ENCODE assay signal across 13 cellular contexts in the genomic region with DNA sequence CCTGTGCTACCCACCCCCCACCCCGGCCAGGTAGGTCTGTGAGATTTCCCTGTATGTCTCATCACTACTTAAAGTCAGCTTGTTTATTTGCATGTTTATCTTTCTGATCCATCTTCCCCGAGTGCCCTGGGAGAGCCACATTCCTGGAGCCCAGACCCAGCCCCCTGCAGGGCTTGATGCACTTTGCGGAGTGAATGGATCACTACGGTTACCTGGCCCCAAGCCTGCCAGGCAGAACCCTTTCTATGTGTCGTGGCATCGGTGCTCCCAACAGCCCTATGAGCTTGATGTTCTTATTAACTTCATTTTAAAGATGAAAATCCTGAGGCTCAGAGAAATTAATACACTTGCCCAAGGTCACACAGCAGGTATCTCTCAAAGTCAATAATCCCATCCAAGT. TPM values are rescaled to one million over a fixed set of nuclear protein-coding genes. Genes with fewer than 3 reads are reported as not detected.
DNase-seq lines count a peak whose midpoint lies in the region; ATAC-seq and TF ChIP-seq lines count a peak whose summit lies in the region.
"Had no signal": no experiment of that assay in that cellular context is flagged by ENCODE, and none has a peak within 500 bp of the region (broad histone marks: within the 10 kb centered on the region; RNA-seq: fewer than 3 reads in every experiment).

No MANE protein-coding gene starts in this region.

- peaks cover 0 to 5% (median 0%) of the 10 kb centered on the region in 11 experiments; a peak in 4 of 22 replicates for H3K9me3 ChIP-seq in BLaER1 treated with 17β-estradiol and CSF1 and Interleukin-3, amounts not matched to agents 10 nM and 100 nM (replicated peaks in 1 of 11)
- no peaks in the 10 kb centered on the region for H3K9me3 ChIP-seq in CD8-positive, alpha-beta T cell (ENCODE audit: low read length)
- H3K9me3 ChIP-seq: pancreas had no signal

- H3K4me1 Mint-ChIP-seq in CD8-positive, alpha-beta T cell (ENCODE audit: low read depth): peaks cover 5% of the 10 kb centered on the region

- H3K27ac Mint-ChIP-seq in CD8-positive, alpha-beta T cell: no peak overlapping the region

- peak overlapping the region; percentile 44 to 78 (median 66); a peak in 21 of 22 replicates for H3K9ac ChIP-seq in BLaER1 treated with 17β-estradiol and CSF1 and Interleukin-3, amounts not matched to agents 10 nM and 100 nM

- H3K36me3 ChIP-seq in BLaER1 treated with 17β-estradiol and CSF1 and Interleukin-3, amounts not matched to agents 10 nM and 100 nM: no peaks in the 10 kb centered on the region
- no peaks in the 10 kb centered on the region for H3K36me3 ChIP-seq in CD8-positive, alpha-beta T cell (ENCODE audit: insufficient read depth, low read length)
- H3K36me3 ChIP-seq: pancreas had no signal

- peak overlapping the region; percentile 63 to 93 (median 83) for H3K27ac ChIP-seq in BLaER1 treated with 17β-estradiol and CSF1 and Interleukin-3, amounts not matched to agents 10 nM and 100 nM
- H3K27ac ChIP-seq in CD8-positive, alpha-beta T cell (ENCODE audit: low read depth, low read length): no peak overlapping the region

- no peaks in the 10 kb centered on the region for H3K9me3 Mint-ChIP-seq in CD8-positive, alpha-beta T cell

- no peaks in the 10 kb centered on the region for H3K36me3 Mint-ChIP-seq in CD8-positive, alpha-beta T cell

- peak; percentile 20 for DNase-seq in H4 (ENCODE audit: low spot score)
- DNase-seq in SW480 (ENCODE audit: low spot score): peak; percentile 62
- peak; percentile 95 for DNase-seq in kidney tubule cell (ENCODE audit: low spot score)
- no peak for DNase-seq in CD8-positive, alpha-beta T cell
- DNase-seq: Calu3; GOT3; NCI-H1417 treated with DMSO at 0.1 percent for 48 hours; stimulated activated naive CD8-positive, alpha-beta T cell treated with anti-CD3 and anti-CD28 coated beads, Interleukin-15, Interleukin-2, amounts not matched to agents 100 U/mL and 50 U/mL, for 24 hours had no signal

- peak overlapping the region in 5 of 10 experiments; percentile 8 to 57 (median 28); a peak in 4 of 20 replicates for H3K4me3 ChIP-seq in BLaER1 treated with 17β-estradiol and CSF1 and Interleukin-3, amounts not matched to agents 10 nM and 100 nM
- H3K4me3 ChIP-seq in CD8-positive, alpha-beta T cell (ENCODE audit: low read depth, low read length): no peak overlapping the region
- H3K4me3 ChIP-seq: pancreas had no signal

- H3K27me3 Mint-ChIP-seq in CD8-positive, alpha-beta T cell (ENCODE audit: low read depth): peaks cover 4% of the 10 kb centered on the region

- H3K4me3 Mint-ChIP-seq in CD8-positive, alpha-beta T cell: no peak overlapping the region

- intact Hi-C loops in CD8-positive, alpha-beta T cell (cut with DNase I, micrococcal nuclease): no loop called here

- ATAC-seq in HG03469 (IDR thresholded peaks at IDR 0.05; ENCODE audit: unreplicated experiment): no peak
- ATAC-seq in activated CD4-positive, CD25-positive, alpha-beta regulatory T cell treated with anti-CD3 and anti-CD28 coated beads, Interleukin-2, amount 50 U/mL, for 24 hours: no peak
- no peak for ATAC-seq in CD8-positive, alpha-beta T cell
- no peak for ATAC-seq in GM19324 (IDR thresholded peaks at IDR 0.05; ENCODE audit: low FRiP score, unreplicated experiment)
- ATAC-seq: pancreas; stimulated activated naive CD8-positive, alpha-beta T cell treated with anti-CD3 and anti-CD28 coated beads, Interleukin-15, Interleukin-2, amounts not matched to agents 100 U/mL and 50 U/mL, for 24 hours had no signal

- H3K27me3 ChIP-seq in BLaER1 treated with 17β-estradiol and CSF1 and Interleukin-3, amounts not matched to agents 10 nM and 100 nM: no peaks in the 10 kb centered on the region
- no peaks in the 10 kb centered on the region for H3K27me3 ChIP-seq in CD8-positive, alpha-beta T cell (ENCODE audit: insufficient read depth, low read length)
- H3K27me3 ChIP-seq: pancreas had no signal

- CTCF ChIA-PET in CD8-positive, alpha-beta T cell (lab: Charles Lee): no interaction called here

- POLR2A ChIA-PET in CD8-positive, alpha-beta T cell (lab: Charles Lee): no interaction called here

- H3K4me2 ChIP-seq in BLaER1 treated with 17β-estradiol and CSF1 and Interleukin-3, amounts not matched to agents 10 nM and 100 nM: peak overlapping the region; percentile 79 to 99 (median 94)

- H3K4me1 ChIP-seq in BLaER1 treated with 17β-estradiol and CSF1 and Interleukin-3, amounts not matched to agents 10 nM and 100 nM: peaks cover 94 to 100% (median 97%) of the 10 kb centered on the region in 10 experiments
- peaks cover 6% of the 10 kb centered on the region for H3K4me1 ChIP-seq in CD8-positive, alpha-beta T cell (ENCODE audit: insufficient read depth, low read length)

- TF ChIP-seq CTCF in CD8-positive, alpha-beta T cell (IDR thresholded peaks at IDR 0.05): no peak

- no peaks in the 10 kb centered on the region for H4K20me1 ChIP-seq in BLaER1 treated with 17β-estradiol and CSF1 and Interleukin-3, amounts not matched to agents 10 nM and 100 nM

RNA-seq across cellular contexts. Expression of a gene that starts 13.6 kb away (rescaled TPM):
- 4.7 and 4.9 TPM in 2 replicates for total RNA-seq in H4 (2014; rRNA removed; shearing (Covaris generic))
- 1 to 10 TPM; 4.5 to 4.7 TPM for total RNA-seq in CD8-positive, alpha-beta T cell

Comparison
In these comparisons a context has a peak if more than half of its experiments do, and no peak if none do; other contexts are left out.
1. DNase-seq: peak in H4 (single experiment), SW480 (single experiment) and kidney tubule cell (single experiment); none in CD8-positive, alpha-beta T cell (0 of 7).